ENCODE assay signal across 23 cellular contexts in the genomic region with DNA sequence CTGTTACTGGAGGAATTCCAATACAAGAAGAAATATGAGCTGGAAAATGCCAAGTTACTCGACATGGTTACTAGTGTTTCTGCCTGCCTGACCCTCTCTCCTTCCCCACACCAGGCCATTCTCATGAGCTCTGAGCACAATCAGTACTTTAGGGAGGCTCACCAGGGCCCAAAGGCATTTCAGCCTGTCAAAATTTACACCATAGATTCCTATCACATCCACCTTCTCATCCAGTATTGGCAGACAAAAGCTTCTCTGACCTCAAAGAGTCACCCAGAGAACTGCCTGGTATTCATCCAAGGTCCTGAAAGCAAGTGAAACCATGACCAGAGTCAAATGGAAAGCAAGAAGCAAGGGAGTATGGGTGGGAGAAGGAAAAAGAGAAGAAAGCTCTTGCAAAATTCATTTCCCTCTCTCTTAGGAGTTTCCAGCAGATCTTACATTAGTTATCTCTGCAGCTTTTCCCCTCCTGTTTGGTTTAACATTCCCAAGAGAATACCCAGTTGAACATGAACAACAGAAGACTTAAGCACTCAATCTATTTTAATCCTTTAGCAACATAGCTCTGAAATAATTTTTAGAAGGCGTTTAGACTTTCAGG. TPM values are rescaled to one million over a fixed set of nuclear protein-coding genes. Genes with fewer than 3 reads are reported as not detected.
DNase-seq lines count a peak whose midpoint lies in the region; ATAC-seq, FAIRE-seq and TF ChIP-seq lines count a peak whose summit lies in the region.
"Had no signal": no experiment of that assay in that cellular context is flagged by ENCODE, and none has a peak within 500 bp of the region (broad histone marks: within the 10 kb centered on the region; RNA-seq: fewer than 3 reads in every experiment).

No MANE protein-coding gene starts in this region.

- 10 to 38% (median 26%) methylated on average over 2 of the region's 2 CpGs for WGBS in heart left ventricle, 4 donors
- 16 to 23% methylated on average over 2 of the region's 2 CpGs for WGBS in thyroid gland, 2 donors

- no peaks in the 10 kb centered on the region for H3K36me3 Mint-ChIP-seq in nephron (ENCODE audit: low read depth)

- peaks cover 4% of the 10 kb centered on the region for H3K9me3 Mint-ChIP-seq in nephron
- H3K9me3 Mint-ChIP-seq: activated B cell treated with CpG ODN at 0.5 μM for 24 hours; T-helper 2 cell treated with Interferon-gamma antibody and Interleukin-4, amounts not matched to agents 5 μg/mL and 100 μg/mL, for 36 hours had no signal

- H3K4me3 ChIP-seq in heart left ventricle (no peak overlapping the region), thyroid gland (replicated peaks in 1 of 3) (no peak overlapping the region), kidney (ENCODE audit: low read length in 2 of 2) (no peak overlapping the region), osteoblast (ENCODE audit: insufficient read depth, low read length) (no peak overlapping the region)
- H3K4me3 ChIP-seq: cardiac muscle cell, GM12878, K562, thoracic aorta had no signal

- peak overlapping the region; percentile 73 to 90 (median 86) for H3K27ac Mint-ChIP-seq in nephron
- H3K27ac Mint-ChIP-seq: activated B cell treated with CpG ODN at 0.5 μM for 24 hours; T-helper 2 cell treated with Interferon-gamma antibody and Interleukin-4, amounts not matched to agents 5 μg/mL and 100 μg/mL, for 36 hours had no signal

- no peak for TF ChIP-seq POLR2A in heart left ventricle (IDR thresholded peaks at IDR 0.05)
- no peak for TF ChIP-seq POLR2A in thyroid gland (IDR thresholded peaks at IDR 0.05)

- no peak overlapping the region for H3K9ac ChIP-seq in kidney (ENCODE audit: low read length in 2 of 2)

- peaks cover 43% of the 10 kb centered on the region for H3K4me1 Mint-ChIP-seq in nephron
- H3K4me1 Mint-ChIP-seq: activated B cell treated with CpG ODN at 0.5 μM for 24 hours had no signal

- no peaks in the 10 kb centered on the region for H4K20me1 ChIP-seq in osteoblast (ENCODE audit: insufficient read depth, low read length)

- intact Hi-C loops in heart left ventricle (cut with DNase I) (no loop called here), thyroid gland (cut with DNase I) (no loop called here), kidney (cut with DNase I) (no loop called here)

- no peak overlapping the region for H3K4me2 ChIP-seq in osteoblast (ENCODE audit: insufficient read depth, low read length)

- peaks cover 17% of the 10 kb centered on the region for H3K27me3 Mint-ChIP-seq in nephron (ENCODE audit: low read depth)
- H3K27me3 Mint-ChIP-seq: activated B cell treated with CpG ODN at 0.5 μM for 24 hours had no signal

- peak overlapping the region in 1 of 3 experiments; percentile 12 for H3K4me3 Mint-ChIP-seq in nephron
- H3K4me3 Mint-ChIP-seq: activated B cell treated with CpG ODN at 0.5 μM for 24 hours; T-helper 2 cell treated with Interferon-gamma antibody and Interleukin-4, amounts not matched to agents 5 μg/mL and 100 μg/mL, for 36 hours had no signal

- H3K27me3 ChIP-seq in heart left ventricle (no peaks in the 10 kb centered on the region), thyroid gland (no peaks in the 10 kb centered on the region), osteoblast (ENCODE audit: insufficient read depth, low read length) (no peaks in the 10 kb centered on the region)
- H3K27me3 ChIP-seq: cardiac muscle cell, foreskin keratinocyte had no signal

- DNase-seq in heart left ventricle, result no peak
- peak in 1 of 2 donors; percentile 9 for DNase-seq in thyroid gland
- DNase-seq in left lobe of liver (ENCODE audit: low spot score), result no peak
- DNase-seq in kidney, result no peak
- no peak for DNase-seq in osteoblast (ENCODE audit: insufficient read length, low spot score, missing footprints)
- DNase-seq: activated B cell treated with CpG ODN at 0.5 μM for 24 hours; activated CD4-positive, alpha-beta T cell treated with anti-CD3 and anti-CD28 coated beads, Interleukin-2, amount 50 U/mL, for 48 hours; activated gamma-delta T cell; foreskin keratinocyte; NCI-H187 treated with DMSO at 0.1 percent for 48 hours; NK-92 treated with Interleukin-12 subunit alpha and Interleukin-12 subunit beta, amount 100 ng/mL, for 24 hours; stimulated activated CD4-positive, alpha-beta T cell treated with anti-CD3 and anti-CD28 coated beads, Interleukin-15, amount 100 ng/mL, for 24 hours had no signal

- no peak for TF ChIP-seq CTCF in heart left ventricle (IDR thresholded peaks at IDR 0.05)
- TF ChIP-seq CTCF in nephron (IDR thresholded peaks at IDR 0.05; ENCODE audit: unreplicated experiment in 3 of 3), result no peak
- TF ChIP-seq CTCF in thyroid gland (IDR thresholded peaks at IDR 0.05), result no peak
- no peak for TF ChIP-seq CTCF in kidney (IDR thresholded peaks at IDR 0.05; ENCODE audit: borderline replicate concordance, extremely low read depth, insufficient read depth)
- TF ChIP-seq CTCF in osteoblast (IDR thresholded peaks at IDR 0.05; ENCODE audit: extremely low read depth, low read depth, low read length), result no peak

- FAIRE-seq in kidney (lab: Jason Lieb, UNC), result no peak
- FAIRE-seq: GM12878, K562, keratinocyte had no signal

- ATAC-seq in heart left ventricle, result peak in 3 of 4 donors; percentile 41 to 61 (median 51)
- no peak for ATAC-seq in left lobe of liver
- ATAC-seq: foreskin keratinocyte, GM12878, K562, Panc1 had no signal

- H3K9me3 ChIP-seq in heart left ventricle (no peaks in the 10 kb centered on the region), thyroid gland (no peaks in the 10 kb centered on the region), kidney (ENCODE audit: control insufficient read depth in 1 of 2, low read length in 2 of 2) (no peaks in the 10 kb centered on the region), osteoblast (ENCODE audit: low read depth, low read length) (no peaks in the 10 kb centered on the region)
- H3K9me3 ChIP-seq: thoracic aorta had no signal

- H3K27ac ChIP-seq in angular gyrus (ENCODE audit: low read depth, low read length) (peak overlapping the region; percentile 95), heart left ventricle (peak overlapping the region in 2 of 12 donors; percentile 14 to 22), thyroid gland (peak overlapping the region; percentile 69 to 88 (median 85)), kidney (ENCODE audit: low read depth in 2 of 2, low read length in 2 of 2) (no peak overlapping the region), osteoblast (ENCODE audit: low read depth, low read length) (no peak overlapping the region)
- H3K27ac ChIP-seq: cardiac muscle cell, epithelial cell of prostate, foreskin keratinocyte, thoracic aorta had no signal

- H3K79me2 ChIP-seq in osteoblast (ENCODE audit: insufficient read depth, low read length), result no peaks in the 10 kb centered on the region

- no peaks in the 10 kb centered on the region for H3K36me3 ChIP-seq in heart left ventricle
- no peaks in the 10 kb centered on the region for H3K36me3 ChIP-seq in thyroid gland
- no peaks in the 10 kb centered on the region for H3K36me3 ChIP-seq in kidney (ENCODE audit: control insufficient read depth in 1 of 2, insufficient read depth in 2 of 2, low read length in 2 of 2)
- no peaks in the 10 kb centered on the region for H3K36me3 ChIP-seq in osteoblast (ENCODE audit: insufficient read depth, low read length)
- H3K36me3 ChIP-seq: cardiac muscle cell, thoracic aorta had no signal

- H3K4me1 ChIP-seq in heart left ventricle (peaks cover 0 to 18% (median 6%) of the 10 kb centered on the region in 12 donors), thyroid gland (peaks cover 28 to 39% of the 10 kb centered on the region in 2 donors), kidney (ENCODE audit: control insufficient read depth in 1 of 2, insufficient read depth in 1 of 2, low read depth in 1 of 2, low read length in 2 of 2) (no peaks in the 10 kb centered on the region), osteoblast (ENCODE audit: insufficient read depth, low read length) (no peaks in the 10 kb centered on the region)
- H3K4me1 ChIP-seq: foreskin keratinocyte had no signal

- no peak overlapping the region for H2AFZ ChIP-seq in osteoblast (ENCODE audit: low read length)

RNA-seq across cellular contexts. Expression of a gene that starts 58.7 kb away (rescaled TPM):
- total RNA-seq in heart left ventricle, result 100 to 1,000 TPM; 190 to 753 (median 398) TPM
- polyA plus RNA-seq in heart left ventricle, result 100 to 1,000 TPM in 1 of 2 donors, 10 to 100 TPM in 1; 78.0 to 270 TPM
- 100 to 1,000 TPM in 3 of 4 donors, 10 to 100 TPM in 1; 94.8 to 195 (median 150) TPM for total RNA-seq in thyroid gland
- 2.8 TPM for total RNA-seq in left lobe of liver
- 3.0 TPM for total RNA-seq in kidney
- polyA plus RNA-seq in kidney (ENCODE audit: insufficient read depth, low read depth, low replicate concordance), result 1.7 TPM
- 1.2 and 2.2 TPM in 2 replicates for total RNA-seq in osteoblast
- total RNA-seq: activated B cell treated with CpG ODN at 0.5 μM for 24 hours, SK-MEL-5 had no signal

Comparison
In these comparisons a context has a peak if more than half of its experiments do, and no peak if none do; other contexts are left out.
1. H3K27ac ChIP-seq: peak in angular gyrus (single experiment) and thyroid gland (3 of 3); none in kidney (0 of 2) and osteoblast (single experiment).
2. RNA of a gene that starts 58.7 kb away (total RNA-seq): 190 to 753 TPM in heart left ventricle and 94.8 to 195 TPM in thyroid gland; 3.0 TPM in kidney (single experiment), 2.8 TPM in left lobe of liver (single experiment) and 1.2 to 2.2 TPM in osteoblast; every median in the first group is over 10 times any median in the second.